1 cellular context compared by ENCODE assay signal in the genomic region with DNA sequence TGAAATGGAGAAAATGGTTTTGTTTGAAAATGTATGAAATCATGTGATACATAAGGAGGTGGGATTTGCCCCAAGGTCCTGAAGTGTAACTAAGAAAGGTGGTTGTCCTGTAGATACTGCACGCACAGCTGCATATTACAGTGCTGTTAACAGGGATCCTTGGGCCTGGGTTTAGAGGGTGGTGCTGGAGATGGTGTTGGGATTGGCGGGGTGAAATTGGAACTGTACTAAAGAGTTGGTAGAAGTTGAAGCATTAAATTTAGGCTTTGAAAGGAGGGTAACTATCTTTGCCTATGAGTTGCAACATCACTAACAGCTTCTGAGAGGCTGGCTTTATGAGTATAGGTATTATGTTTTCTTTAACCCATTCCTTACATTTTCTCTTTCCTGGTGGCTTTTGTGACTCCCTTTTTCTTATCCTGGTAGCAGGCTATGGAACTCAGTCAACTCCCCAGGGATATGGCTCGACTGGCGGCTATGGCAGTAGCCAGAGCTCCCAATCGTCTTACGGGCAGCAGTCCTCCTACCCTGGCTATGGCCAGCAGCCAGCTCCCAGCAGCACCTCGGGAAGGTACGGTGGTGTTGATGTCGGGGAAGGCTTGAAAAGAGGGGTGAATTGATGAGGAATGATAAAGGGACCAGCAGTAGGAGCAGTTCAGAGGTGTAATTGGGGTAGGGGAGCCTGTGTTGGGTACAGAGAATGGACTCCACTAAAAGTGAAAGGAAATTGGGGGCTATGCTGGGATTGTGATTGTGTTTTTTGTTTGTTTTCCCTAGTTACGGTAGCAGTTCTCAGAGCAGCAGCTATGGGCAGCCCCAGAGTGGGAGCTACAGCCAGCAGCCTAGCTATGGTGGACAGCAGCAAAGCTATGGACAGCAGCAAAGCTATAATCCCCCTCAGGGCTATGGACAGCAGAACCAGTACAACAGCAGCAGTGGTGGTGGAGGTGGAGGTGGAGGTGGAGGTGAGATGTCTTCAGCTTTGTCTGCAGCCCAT.
TF ChIP-seq lines count a peak whose summit lies in the region.

No MANE protein-coding gene starts in this region.

TF ChIP-seq in K562, 482 proteins besides CTCF, POLR2A, EP300 and RAD21 (continued from another document):
- TF ChIP-seq MBD1 (CRISPR knock-in tag; IDR thresholded peaks at IDR 0.05) (no peak), MAFG (tag; conservative IDR thresholded peaks at IDR 0.05) (no peak)
